16 cellular contexts compared by ENCODE assay signal in the genomic region with DNA sequence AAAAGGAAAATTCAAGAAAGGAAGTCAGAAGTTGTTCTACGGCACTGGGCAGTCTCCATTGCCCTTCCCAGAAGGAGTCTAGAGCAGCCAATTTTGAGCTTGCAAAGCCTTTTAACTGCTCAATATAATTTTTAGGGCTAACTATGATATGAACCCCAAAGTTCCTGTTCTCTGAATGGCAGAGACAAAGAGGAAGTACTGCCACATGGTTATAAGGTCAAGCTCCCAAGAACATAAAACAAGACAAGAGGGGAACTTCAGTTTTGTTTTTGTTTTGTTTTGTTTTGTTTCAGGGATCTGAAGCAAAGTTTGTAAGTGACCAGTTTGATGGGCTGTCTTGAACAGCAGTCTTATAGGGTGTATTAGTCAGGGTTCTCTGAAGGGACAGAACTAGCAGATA.
"Had no signal": no experiment of that assay in that cellular context is flagged by ENCODE, and none has a peak within 500 bp of the region (broad histone marks: within the 10 kb centered on the region; RNA-seq: fewer than 3 reads in every experiment).

No MANE protein-coding gene starts in this region.

- DNase-seq: activated CD4-positive, alpha-beta T cell treated with anti-CD3 and anti-CD28 coated beads, Interleukin-2, amount 50 U/mL, for 4 hours; activated gamma-delta T cell treated with Interleukin-2 at 50 U/mL for 16 hours; dermis blood vessel endothelial cell; effector memory CD4-positive, alpha-beta T cell; heart right ventricle; left ventricle myocardium superior; naive thymus-derived CD8-positive, alpha-beta T cell; psoas muscle; right cardiac atrium; stimulated activated CD4-positive, alpha-beta T cell treated with anti-CD3 and anti-CD28 coated beads, Interleukin-2, amount 100 ng/mL, for 24 hours; stimulated activated naive CD4-positive, alpha-beta T cell treated with Interleukin-2 at 50 U/mL for 16 hours; T1000; thyroid gland had no signal

- H3K27me3 ChIP-seq: esophagus muscularis mucosa, gastroesophageal sphincter, heart right ventricle, thyroid gland had no signal

- H3K9me3 ChIP-seq: esophagus muscularis mucosa, gastroesophageal sphincter, thyroid gland had no signal

- H3K27ac ChIP-seq: esophagus muscularis mucosa, gastroesophageal sphincter, psoas muscle, thyroid gland had no signal

- H3K4me3 ChIP-seq: esophagus muscularis mucosa, gastroesophageal sphincter, heart right ventricle, psoas muscle, thyroid gland had no signal

- H3K4me3 Mint-ChIP-seq: activated naive CD8-positive, alpha-beta T cell; naive thymus-derived CD8-positive, alpha-beta T cell had no signal

- H3K27ac Mint-ChIP-seq: activated naive CD8-positive, alpha-beta T cell; naive thymus-derived CD8-positive, alpha-beta T cell had no signal

- H3K4me1 ChIP-seq: gastroesophageal sphincter, heart right ventricle, psoas muscle, thyroid gland had no signal

- ATAC-seq: gastroesophageal sphincter; heart right ventricle; left ventricle myocardium superior; naive thymus-derived CD8-positive, alpha-beta T cell; psoas muscle; right cardiac atrium had no signal

- H3K36me3 ChIP-seq: esophagus muscularis mucosa, gastroesophageal sphincter, heart right ventricle, thyroid gland had no signal
